ENCODE assay signal across 10 cellular contexts in the genomic region with DNA sequence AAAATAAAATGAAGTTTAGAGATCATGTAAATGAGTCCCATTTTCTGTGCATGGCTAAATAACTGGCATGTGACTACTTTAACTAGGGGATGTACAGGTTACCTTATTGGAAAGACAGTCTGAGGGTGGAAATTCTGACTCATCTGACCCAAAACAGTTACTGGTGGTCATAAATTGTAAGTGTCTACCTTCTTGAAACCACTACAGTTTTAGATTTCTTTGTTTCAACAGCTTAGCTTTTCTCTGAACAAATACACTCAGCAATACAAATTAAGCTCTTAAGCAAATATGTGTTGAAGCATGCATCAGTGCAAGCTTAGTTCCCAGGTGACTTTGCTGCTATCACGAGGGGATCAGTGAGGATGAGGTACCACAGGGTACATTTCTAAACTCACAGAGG.
DNase-seq lines count a peak whose midpoint lies in the region; ATAC-seq and TF ChIP-seq lines count a peak whose summit lies in the region.
"Had no signal": no experiment of that assay in that cellular context is flagged by ENCODE, and none has a peak within 500 bp of the region (broad histone marks: within the 10 kb centered on the region; RNA-seq: fewer than 3 reads in every experiment).

No MANE protein-coding gene starts in this region.

- no peaks in the 10 kb centered on the region for H3K9me3 ChIP-seq in hepatocyte (ENCODE audit: low read depth)

- no peak overlapping the region for H3K4me2 ChIP-seq in hepatocyte

- H3K27me3 ChIP-seq in hepatocyte = no peaks in the 10 kb centered on the region

- ATAC-seq in GM21447 (IDR thresholded peaks at IDR 0.05; ENCODE audit: unreplicated experiment) (peak; percentile 51), HG03521 (IDR thresholded peaks at IDR 0.05; ENCODE audit: unreplicated experiment) (peak; percentile 55), GM21381 (IDR thresholded peaks at IDR 0.05; ENCODE audit: unreplicated experiment) (no peak), HG03135 (IDR thresholded peaks at IDR 0.05; ENCODE audit: unreplicated experiment) (no peak)
- ATAC-seq: HCT116 had no signal

- H2AFZ ChIP-seq in hepatocyte = no peak overlapping the region

- 48% methylated on average over 1 of the region's 1 CpG for WGBS in hepatocyte (ENCODE audit: low lambda C conversion rate, missing lambda C conversion rate)

- no peaks in the 10 kb centered on the region for H3K4me1 ChIP-seq in hepatocyte (ENCODE audit: insufficient read depth)

- no peaks in the 10 kb centered on the region for H3K9me2 ChIP-seq in hepatocyte (replicated peaks; ENCODE audit: insufficient read depth)

- H3K36me3 ChIP-seq in hepatocyte (replicated peaks; ENCODE audit: insufficient read depth, low read depth) = no peaks in the 10 kb centered on the region

- H4K20me1 ChIP-seq in hepatocyte (ENCODE audit: insufficient read depth, poor library complexity, severe bottlenecking) = no peaks in the 10 kb centered on the region

- peak overlapping the region; percentile 47 for H3K27ac ChIP-seq in hepatocyte
- H3K27ac ChIP-seq: coronary artery had no signal

- no peak overlapping the region for H3K4me3 ChIP-seq in hepatocyte
- H3K4me3 ChIP-seq: coronary artery had no signal

- DNase-seq in NCI-H510A treated with DMSO at 0.1 percent for 48 hours (lab: John Stamatoyannopoulos, UW) (peak; percentile 62), NCI-H510A (lab: John Stamatoyannopoulos, UW) (no peak), hepatocyte (ENCODE audit: low spot score) (peak; percentile 30), NCI-H526 treated with DMSO at 0.1 percent for 48 hours (lab: John Stamatoyannopoulos, UW) (no peak)

- H3K79me2 ChIP-seq in hepatocyte = no peaks in the 10 kb centered on the region

- TF ChIP-seq CTCF in hepatocyte (IDR thresholded peaks at IDR 0.05; ENCODE audit: poor library complexity) = no peak

Comparison
In these comparisons a context has a peak if more than half of its experiments do, and no peak if none do; other contexts are left out.
1. DNase-seq: peak in NCI-H510A treated with DMSO at 0.1 percent for 48 hours (single experiment) and hepatocyte (single experiment); none in NCI-H510A (single experiment) and NCI-H526 treated with DMSO at 0.1 percent for 48 hours (single experiment).
2. ATAC-seq: peak in GM21447 (single experiment) and HG03521 (single experiment); none in GM21381 (single experiment) and HG03135 (single experiment).